In genomic region chr1:17438977-17439249, GRCh38 we compare ENCODE assay signal across 8 cellular contexts. TPM values are rescaled to one million over a fixed set of nuclear protein-coding genes. Genes with fewer than 3 reads are reported as not detected.
DNase-seq lines count a peak whose midpoint lies in the region; ATAC-seq, FAIRE-seq and TF ChIP-seq lines count a peak whose summit lies in the region.

No MANE protein-coding gene starts in this region.

- H3K23me2 ChIP-seq in H9 (ENCODE audit: insufficient read length, low read depth, low read length, poor library complexity, severe bottlenecking), result peaks cover 20% of the 10 kb centered on the region

- no peak overlapping the region for H2AFZ ChIP-seq in H9 (ENCODE audit: low read length)

- H4K5ac ChIP-seq in H9 (ENCODE audit: insufficient read length, low read depth, low read length), result no peak overlapping the region

- peak overlapping the region; percentile 95 to 99 (median 99) for H3K27ac Mint-ChIP-seq in H9

- no peak overlapping the region for H3K23ac ChIP-seq in H9 (ENCODE audit: insufficient read length, low read depth, low read length)

- H4K20me1 ChIP-seq in H9 (ENCODE audit: control insufficient read depth, insufficient read depth, insufficient read length), result no peaks in the 10 kb centered on the region

- H2BK15ac ChIP-seq in H9 (ENCODE audit: low read depth, low read length), result no peak overlapping the region

- no CpG with 5 or more reads among the region's 19 CpGs for WGBS in H9 (ENCODE audit: extremely low coverage, insufficient read length, low lambda C conversion rate)
- WGBS in small intestine, 3 donors, result 0 to 1% (median 1%) methylated on average over 19 of the region's 19 CpGs

- peak overlapping the region; percentile 82 to 88 for H3K4me3 ChIP-seq in small intestine (ENCODE audit: low read depth in 1 of 2, low read length in 2 of 2)

- intact Hi-C loops in left ventricle myocardium superior (cut with micrococcal nuclease), result no loop called here

- peak overlapping the region; percentile 82 for H3K4me2 ChIP-seq in H9 (ENCODE audit: insufficient read depth, insufficient read length, low read length)

- FAIRE-seq in small intestine (lab: Jason Lieb, UNC) (no peak), GM12892 (lab: Jason Lieb, UNC) (no peak)

- H3K4ac ChIP-seq in H9 (ENCODE audit: low read depth, low read length), result peak overlapping the region; percentile 70; the same call in 1 of the 2 replicates

- H3K27me3 ChIP-seq in H9 (ENCODE audit: insufficient read depth, low read length) (peaks cover 3% of the 10 kb centered on the region; the same call in 1 of the 2 replicates), small intestine (ENCODE audit: control insufficient read depth in 2 of 2, insufficient read depth in 2 of 2, low read length in 2 of 2) (no peaks in the 10 kb centered on the region)

- no peak overlapping the region for H3T11ph ChIP-seq in H9 (ENCODE audit: low read length)

- H3K4me3 Mint-ChIP-seq in H9, result peak overlapping the region; percentile 94 to 97

- no peak overlapping the region for H2BK5ac ChIP-seq in H9 (ENCODE audit: insufficient read length, low read length)

- peaks cover 2 to 3% of the 10 kb centered on the region in 2 experiments; a peak in 3 of 5 replicates for H3K9me3 Mint-ChIP-seq in H9

- H3K79me1 ChIP-seq in H9 (ENCODE audit: insufficient read depth, low read depth, low read length, poor library complexity, severe bottlenecking), result no peaks in the 10 kb centered on the region

- H3K27ac ChIP-seq in H9 (ENCODE audit: insufficient read length, low read depth, low read length), result no peak overlapping the region
- peak overlapping the region; percentile 81 to 88 for H3K27ac ChIP-seq in small intestine (ENCODE audit: low read depth in 1 of 2, low read length in 1 of 2)

- peak overlapping the region; percentile 94 for H3K9ac ChIP-seq in H9 (ENCODE audit: extremely low read depth, insufficient read length, low read length)

- peaks cover 26% of the 10 kb centered on the region for H3K79me2 ChIP-seq in H9 (ENCODE audit: insufficient read depth, low read length)

- peaks cover 14% of the 10 kb centered on the region for H3K27me3 Mint-ChIP-seq in H9 (ENCODE audit: low read depth)

- no peak overlapping the region for H2BK20ac ChIP-seq in H9 (ENCODE audit: low read depth, low read length, poor library complexity, severe bottlenecking)

- no peaks in the 10 kb centered on the region for H3K36me3 ChIP-seq in small intestine (ENCODE audit: control insufficient read depth in 2 of 2, insufficient read depth in 2 of 2, low read length in 2 of 2)

- no peak overlapping the region for H2AK5ac ChIP-seq in H9 (ENCODE audit: insufficient read length, low read length)

- H3K56ac ChIP-seq in H9 (ENCODE audit: insufficient read length, low read depth, low read length), result no peak overlapping the region

- peak overlapping the region; percentile 97 for H2BK120ac ChIP-seq in H9 (ENCODE audit: low read depth, low read length, poor library complexity, severe bottlenecking)

- no peak overlapping the region for H4K8ac ChIP-seq in H9 (replicated peaks; ENCODE audit: insufficient read length, low read depth, low read length)

- DNase-seq in H9 (no peak), left ventricle myocardium superior (peak; percentile 29), small intestine (no peak), HuH-7 (ENCODE audit: low spot score) (no peak), GM12892 (ENCODE audit: insufficient read length) (no peak)
- DNase-seq in activated CD8-positive, alpha-beta memory T cell treated with anti-CD3 and anti-CD28 coated beads, Interleukin-2, amount 50 U/mL, for 48 hours, result peak; percentile 63

- H4K91ac ChIP-seq in H9 (ENCODE audit: insufficient read length, low read depth, low read length), result peak overlapping the region; percentile 12

- H2BK12ac ChIP-seq in H9 (ENCODE audit: insufficient read length, low read depth, low read length), result no peak overlapping the region

- H3K9me3 ChIP-seq in H9 (ENCODE audit: control insufficient read depth, low read depth, low read length) (no peaks in the 10 kb centered on the region), small intestine (ENCODE audit: control insufficient read depth, low read depth) (no peaks in the 10 kb centered on the region)

- H3K18ac ChIP-seq in H9 (ENCODE audit: insufficient read length, low read depth, low read length), result peak overlapping the region; percentile 89

- peak overlapping the region; percentile 88 for H3K14ac ChIP-seq in H9 (ENCODE audit: insufficient read depth, low read length)

- ATAC-seq in left ventricle myocardium superior (no peak), HG03280 (IDR thresholded peaks at IDR 0.05; ENCODE audit: unreplicated experiment) (no peak), HG03342 (IDR thresholded peaks at IDR 0.05; ENCODE audit: unreplicated experiment) (no peak)

- no peak for TF ChIP-seq CTCF in H9 (conservative IDR thresholded peaks at IDR 0.05)

- peaks cover 31 to 38% (median 32%) of the 10 kb centered on the region in 3 experiments; a peak in 6 of 7 replicates for H3K36me3 Mint-ChIP-seq in H9 (ENCODE audit: insufficient read depth in 1 of 3, low read depth in 3 of 3)

- no peak for TF ChIP-seq POLR2A in GM12892 (IDR thresholded peaks at IDR 0.05; ENCODE audit: low read depth, low read length)

- H3K4me1 ChIP-seq in H9 (ENCODE audit: insufficient read depth, low read length) (peaks cover 24% of the 10 kb centered on the region; the same call in 1 of the 2 replicates), small intestine (ENCODE audit: control insufficient read depth in 2 of 2, insufficient read depth in 1 of 2, low read depth in 1 of 2, low read length in 1 of 2) (no peaks in the 10 kb centered on the region)

- peaks cover 53 to 55% of the 10 kb centered on the region in 2 experiments for H3K4me1 Mint-ChIP-seq in H9

RNA-seq across cellular contexts. Expression of gene RCC2, which starts 0.6 kb away (rescaled TPM):
- 473 and 474 TPM in 2 replicates for total RNA-seq in H9 (2021)
- 11.6 TPM for total RNA-seq in left ventricle myocardium superior
- 10 to 100 TPM; 11.2 to 65.6 (median 12.7) TPM for polyA plus RNA-seq in small intestine
- 57.2 TPM for polyA plus RNA-seq in GM12892 (2012; ENCODE audit: missing spikeins)

Comparison
In these comparisons a context has a peak if more than half of its experiments do, and no peak if none do; other contexts are left out.
1. DNase-seq: peak in activated CD8-positive, alpha-beta memory T cell treated with anti-CD3 and anti-CD28 coated beads, Interleukin-2, amount 50 U/mL, for 48 hours (single experiment) and left ventricle myocardium superior (single experiment); none in H9 (single experiment), small intestine (single experiment), HuH-7 (single experiment) and GM12892 (single experiment).
2. RNA of gene RCC2, which starts 0.6 kb away (total RNA-seq): 473 to 474 TPM in H9; 11.6 TPM in left ventricle myocardium superior (single experiment); every median in the first group is over 10 times any median in the second.